In the genomic region with DNA sequence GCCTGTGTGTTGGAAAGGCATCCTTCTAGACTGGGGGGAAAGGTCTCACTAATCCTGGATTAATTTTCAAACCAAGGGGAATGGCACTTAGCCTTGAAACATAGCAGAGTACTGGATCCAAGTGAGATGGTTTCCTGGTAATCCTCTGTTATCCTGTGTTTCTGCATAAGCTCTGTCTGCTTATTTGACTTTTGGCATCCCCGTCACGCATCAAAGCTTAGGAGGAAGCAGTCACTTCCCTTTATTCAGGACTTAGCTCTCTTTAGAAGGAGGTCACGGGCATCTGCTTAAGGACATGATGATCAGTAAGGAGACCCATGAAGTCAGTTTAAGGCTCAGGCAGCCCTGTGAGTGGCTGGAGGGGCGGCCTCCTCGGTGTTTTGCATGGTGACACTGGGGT, we compare ENCODE assay signal across 9 cellular contexts. TPM values are rescaled to one million over a fixed set of nuclear protein-coding genes. Genes with fewer than 3 reads are reported as not detected.
A peak's percentile ranks its signal among the peaks of the same experiment; 100 is the strongest.
DNase-seq lines count a peak whose midpoint lies in the region; ATAC-seq and TF ChIP-seq lines count a peak whose summit lies in the region.
"Had no signal": no experiment of that assay in that cellular context is flagged by ENCODE, and none has a peak within 500 bp of the region (broad histone marks: within the 10 kb centered on the region; RNA-seq: fewer than 3 reads in every experiment).

No MANE protein-coding gene starts in this region.

- H3K4me3 Mint-ChIP-seq in glutamatergic neuron (ENCODE audit: unreplicated experiment) = peak overlapping the region; percentile 47

- DNase-seq in D341Med (ENCODE audit: low spot score) (peak; percentile 34), SKM-1 treated with dmso at 0.1 percent for 144 hours (lab: John Stamatoyannopoulos, UW; ENCODE audit: unreplicated experiment) (peak; percentile 90), glutamatergic neuron (no peak), pulmonary artery endothelial cell (ENCODE audit: low read depth, low spot score) (peak; percentile 57)
- DNase-seq: NCI-H1417 had no signal

- no peak for TF ChIP-seq CTCF in glutamatergic neuron (IDR thresholded peaks at IDR 0.05; ENCODE audit: partially characterized antibody, unreplicated experiment)

- ATAC-seq in HG02981 (IDR thresholded peaks at IDR 0.05; ENCODE audit: unreplicated experiment) = no peak
- no peak for ATAC-seq in GM19395 (IDR thresholded peaks at IDR 0.05; ENCODE audit: unreplicated experiment)
- no peak for ATAC-seq in GM19455 (IDR thresholded peaks at IDR 0.05; ENCODE audit: unreplicated experiment)
- no peak for ATAC-seq in GM19467 (IDR thresholded peaks at IDR 0.05; ENCODE audit: unreplicated experiment)

- H3K36me3 Mint-ChIP-seq in glutamatergic neuron (ENCODE audit: unreplicated experiment) = peaks cover 3% of the 10 kb centered on the region

- peaks cover 17% of the 10 kb centered on the region for H3K9me3 Mint-ChIP-seq in glutamatergic neuron (ENCODE audit: unreplicated experiment)

- peak overlapping the region; percentile 91 for H3K27ac Mint-ChIP-seq in glutamatergic neuron (ENCODE audit: unreplicated experiment)

- peaks cover 9% of the 10 kb centered on the region for H3K27me3 Mint-ChIP-seq in glutamatergic neuron (ENCODE audit: unreplicated experiment)

- peaks cover 58% of the 10 kb centered on the region for H3K4me1 Mint-ChIP-seq in glutamatergic neuron (ENCODE audit: low read depth, unreplicated experiment)

RNA-seq across cellular contexts. Expression of gene TSPAN15, which starts 30.0 kb away (rescaled TPM):
- total RNA-seq in glutamatergic neuron (ENCODE audit: unreplicated experiment) (49.8 TPM), pulmonary artery endothelial cell (21.0 and 129 TPM in 2 replicates)
